In the genomic region with DNA sequence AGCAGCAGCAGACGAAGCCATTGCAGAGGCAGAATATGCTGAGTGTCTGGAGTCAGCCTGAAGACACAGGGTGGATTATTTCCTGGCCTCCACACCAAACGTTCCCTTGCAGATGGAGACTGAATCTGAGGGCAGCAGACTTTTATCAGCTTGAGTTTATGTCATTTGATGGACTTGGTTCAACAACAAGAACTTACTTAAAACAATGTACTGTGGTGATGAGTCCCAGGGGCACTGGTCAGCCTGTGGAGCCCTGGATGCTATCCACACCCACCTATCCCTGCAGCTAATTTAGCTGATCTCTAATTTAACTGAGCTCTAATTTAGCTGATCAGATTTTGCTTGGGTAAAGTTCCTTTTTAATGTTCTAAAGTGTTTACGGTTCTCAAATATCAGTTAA, we compare ENCODE assay signal across 15 cellular contexts.
"Had no signal": no experiment of that assay in that cellular context is flagged by ENCODE, and none has a peak within 500 bp of the region (broad histone marks: within the 10 kb centered on the region; RNA-seq: fewer than 3 reads in every experiment).

No MANE protein-coding gene starts in this region.

- H3K9me3 ChIP-seq: SK-N-SH, tibial artery had no signal

- H3K36me3 ChIP-seq: brain microvascular endothelial cell had no signal

- H3K9me3 Mint-ChIP-seq: activated CD4-positive, alpha-beta T cell treated with anti-CD3 and anti-CD28 coated beads, Interleukin-2, amount 10 ng/mL, durations not matched to agents 7 days and 5 days; dendritic cell treated with granulocyte-macrophage colony-stimulating factor and Interleukin-4, amounts not matched to agents 40 ng/mL and 50 ng/mL, for 4 days; endodermal cell; nephron had no signal

- H3K27ac ChIP-seq: brain microvascular endothelial cell, tibial artery had no signal

- H3K9ac ChIP-seq: SK-N-SH had no signal

- H3K4me3 ChIP-seq: tibial artery had no signal

- H3K4me3 Mint-ChIP-seq: activated CD4-positive, alpha-beta T cell treated with anti-CD3 and anti-CD28 coated beads, Interleukin-2, amount 10 ng/mL, durations not matched to agents 7 days and 5 days; activated CD8-positive, alpha-beta memory T cell treated with anti-CD3 and anti-CD28 coated beads, Interleukin-2, amount 10 ng/mL, durations not matched to agents 7 days and 5 days; dendritic cell treated with granulocyte-macrophage colony-stimulating factor and Interleukin-4, amounts not matched to agents 40 ng/mL and 50 ng/mL, for 4 days; endodermal cell; nephron had no signal

- H3K27me3 ChIP-seq: brain microvascular endothelial cell, tibial artery had no signal

- ATAC-seq: activated CD8-positive, alpha-beta memory T cell treated with anti-CD3 and anti-CD28 coated beads, Interleukin-2, amount 10 ng/mL, durations not matched to agents 7 days and 5 days had no signal

- H3K27ac Mint-ChIP-seq: activated CD4-positive, alpha-beta T cell treated with anti-CD3 and anti-CD28 coated beads, Interleukin-2, amount 10 ng/mL, durations not matched to agents 7 days and 5 days; activated CD8-positive, alpha-beta memory T cell treated with anti-CD3 and anti-CD28 coated beads, Interleukin-2, amount 10 ng/mL, durations not matched to agents 7 days and 5 days; dendritic cell treated with granulocyte-macrophage colony-stimulating factor and Interleukin-4, amounts not matched to agents 40 ng/mL and 50 ng/mL, for 4 days; endodermal cell; nephron had no signal

- DNase-seq: activated CD4-positive, alpha-beta T cell treated with anti-CD3 and anti-CD28 coated beads, Interleukin-2, amount 10 ng/mL, durations not matched to agents 7 days and 5 days; activated CD8-positive, alpha-beta memory T cell treated with anti-CD3 and anti-CD28 coated beads, Interleukin-2, amount 10 ng/mL, durations not matched to agents 7 days and 5 days; activated T-cell treated with anti-CD3 and anti-CD28 coated beads, Interleukin-2, amount 50 U/mL, for 48 hours; amygdala; brain microvascular endothelial cell; cerebellar nuclear complex; hypothalamus; left cardiac atrium; mammary epithelial cell; SK-N-SH; stimulated activated CD4-positive, alpha-beta T cell treated with anti-CD3 and anti-CD28 coated beads, Interleukin-4, amount 100 ng/mL, for 4 hours; tibial artery had no signal
